Comparison of ENCODE assay signal across 2 cellular contexts in the genomic region with DNA sequence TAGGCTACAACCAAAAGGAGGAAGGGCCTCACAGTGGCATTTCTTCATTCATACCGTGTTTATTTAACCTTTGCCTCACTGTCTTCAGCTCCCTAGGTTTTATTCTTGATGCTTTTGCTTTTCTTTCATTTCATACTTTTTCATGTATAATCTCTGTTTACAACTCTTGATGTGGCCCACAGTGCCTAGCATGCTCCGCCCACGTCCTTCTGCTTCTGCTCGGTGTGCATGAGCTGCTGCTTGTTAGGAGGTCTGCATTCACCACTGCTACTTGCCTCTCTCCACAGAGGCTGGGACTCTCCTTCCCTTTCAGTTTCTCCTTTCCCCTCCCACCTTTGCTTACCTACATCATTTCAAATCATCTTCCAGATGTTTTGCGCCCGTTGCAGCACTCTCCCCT.
TF ChIP-seq lines count a peak whose summit lies in the region.

No MANE protein-coding gene starts in this region.

TF ChIP-seq in GM23338, 12 proteins besides CTCF, POLR2A, EP300 and RAD21:
- TF ChIP-seq EZH2phosphoT487 (IDR thresholded peaks at IDR 0.05; ENCODE audit: unreplicated experiment) (no peak), POLR2AphosphoS5 (IDR thresholded peaks at IDR 0.05; ENCODE audit: low read depth) (no peak), CREB1 (CRISPR knock-in tag; IDR thresholded peaks at IDR 0.05; ENCODE audit: low read depth) (no peak), ZNF114 (CRISPR knock-in tag; IDR thresholded peaks at IDR 0.05) (no peak), REST (IDR thresholded peaks at IDR 0.05; ENCODE audit: unreplicated experiment) (no peak)
- TF ChIP-seq, protein P1, sequence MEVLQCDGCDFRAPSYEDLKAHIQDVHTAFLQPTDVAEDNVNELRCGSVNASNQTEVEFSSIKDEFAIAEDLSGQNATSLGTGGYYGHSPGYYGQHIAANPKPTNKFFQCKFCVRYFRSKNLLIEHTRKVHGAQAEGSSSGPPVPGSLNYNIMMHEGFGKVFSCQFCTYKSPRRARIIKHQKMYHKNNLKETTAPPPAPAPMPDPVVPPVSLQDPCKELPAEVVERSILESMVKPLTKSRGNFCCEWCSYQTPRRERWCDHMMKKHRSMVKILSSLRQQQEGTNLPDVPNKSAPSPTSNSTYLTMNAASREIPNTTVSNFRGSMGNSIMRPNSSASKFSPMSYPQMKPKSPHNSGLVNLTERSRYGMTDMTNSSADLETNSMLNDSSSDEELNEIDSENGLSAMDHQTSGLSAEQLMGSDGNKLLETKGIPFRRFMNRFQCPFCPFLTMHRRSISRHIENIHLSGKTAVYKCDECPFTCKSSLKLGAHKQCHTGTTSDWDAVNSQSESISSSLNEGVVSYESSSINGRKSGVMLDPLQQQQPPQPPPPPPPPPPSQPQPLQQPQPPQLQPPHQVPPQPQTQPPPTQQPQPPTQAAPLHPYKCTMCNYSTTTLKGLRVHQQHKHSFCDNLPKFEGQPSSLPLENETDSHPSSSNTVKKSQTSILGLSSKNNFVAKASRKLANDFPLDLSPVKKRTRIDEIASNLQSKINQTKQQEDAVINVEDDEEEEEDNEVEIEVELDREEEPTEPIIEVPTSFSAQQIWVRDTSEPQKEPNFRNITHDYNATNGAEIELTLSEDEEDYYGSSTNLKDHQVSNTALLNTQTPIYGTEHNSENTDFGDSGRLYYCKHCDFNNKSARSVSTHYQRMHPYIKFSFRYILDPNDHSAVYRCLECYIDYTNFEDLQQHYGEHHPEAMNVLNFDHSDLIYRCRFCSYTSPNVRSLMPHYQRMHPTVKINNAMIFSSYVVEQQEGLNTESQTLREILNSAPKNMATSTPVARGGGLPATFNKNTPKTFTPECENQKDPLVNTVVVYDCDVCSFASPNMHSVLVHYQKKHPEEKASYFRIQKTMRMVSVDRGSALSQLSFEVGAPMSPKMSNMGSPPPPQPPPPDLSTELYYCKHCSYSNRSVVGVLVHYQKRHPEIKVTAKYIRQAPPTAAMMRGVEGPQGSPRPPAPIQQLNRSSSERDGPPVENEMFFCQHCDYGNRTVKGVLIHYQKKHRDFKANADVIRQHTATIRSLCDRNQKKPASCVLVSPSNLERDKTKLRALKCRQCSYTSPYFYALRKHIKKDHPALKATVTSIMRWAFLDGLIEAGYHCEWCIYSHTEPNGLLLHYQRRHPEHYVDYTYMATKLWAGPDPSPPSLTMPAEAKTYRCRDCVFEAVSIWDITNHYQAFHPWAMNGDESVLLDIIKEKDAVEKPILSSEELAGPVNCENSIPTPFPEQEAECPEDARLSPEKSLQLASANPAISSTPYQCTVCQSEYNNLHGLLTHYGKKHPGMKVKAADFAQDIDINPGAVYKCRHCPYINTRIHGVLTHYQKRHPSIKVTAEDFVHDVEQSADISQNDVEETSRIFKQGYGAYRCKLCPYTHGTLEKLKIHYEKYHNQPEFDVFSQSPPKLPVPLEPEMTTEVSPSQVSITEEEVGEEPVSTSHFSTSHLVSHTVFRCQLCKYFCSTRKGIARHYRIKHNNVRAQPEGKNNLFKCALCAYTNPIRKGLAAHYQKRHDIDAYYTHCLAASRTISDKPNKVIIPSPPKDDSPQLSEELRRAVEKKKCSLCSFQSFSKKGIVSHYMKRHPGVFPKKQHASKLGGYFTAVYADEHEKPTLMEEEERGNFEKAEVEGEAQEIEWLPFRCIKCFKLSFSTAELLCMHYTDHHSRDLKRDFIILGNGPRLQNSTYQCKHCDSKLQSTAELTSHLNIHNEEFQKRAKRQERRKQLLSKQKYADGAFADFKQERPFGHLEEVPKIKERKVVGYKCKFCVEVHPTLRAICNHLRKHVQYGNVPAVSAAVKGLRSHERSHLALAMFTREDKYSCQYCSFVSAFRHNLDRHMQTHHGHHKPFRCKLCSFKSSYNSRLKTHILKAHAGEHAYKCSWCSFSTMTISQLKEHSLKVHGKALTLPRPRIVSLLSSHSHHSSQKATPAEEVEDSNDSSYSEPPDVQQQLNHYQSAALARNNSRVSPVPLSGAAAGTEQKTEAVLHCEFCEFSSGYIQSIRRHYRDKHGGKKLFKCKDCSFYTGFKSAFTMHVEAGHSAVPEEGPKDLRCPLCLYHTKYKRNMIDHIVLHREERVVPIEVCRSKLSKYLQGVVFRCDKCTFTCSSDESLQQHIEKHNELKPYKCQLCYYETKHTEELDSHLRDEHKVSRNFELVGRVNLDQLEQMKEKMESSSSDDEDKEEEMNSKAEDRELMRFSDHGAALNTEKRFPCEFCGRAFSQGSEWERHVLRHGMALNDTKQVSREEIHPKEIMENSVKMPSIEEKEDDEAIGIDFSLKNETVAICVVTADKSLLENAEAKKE (CRISPR knock-in tag; IDR thresholded peaks at IDR 0.05) = no peak

TF ChIP-seq in H1, 55 proteins besides CTCF, POLR2A, EP300 and RAD21:
- TF ChIP-seq SP4 (IDR thresholded peaks at IDR 0.05; ENCODE audit: low read length) (no peak), HDAC6 (IDR thresholded peaks at IDR 0.05; ENCODE audit: low read depth, low read length) (no peak)
